Comparison of ENCODE assay signal across 9 cellular contexts in genomic region chr7:124764071-124764846, GRCh38. TPM values are rescaled to one million over a fixed set of nuclear protein-coding genes. Genes with fewer than 3 reads are reported as not detected.
A peak's percentile ranks its signal among the peaks of the same experiment; 100 is the strongest.
DNase-seq lines count a peak whose midpoint lies in the region; ATAC-seq and TF ChIP-seq lines count a peak whose summit lies in the region.
"Had no signal": no experiment of that assay in that cellular context is flagged by ENCODE, and none has a peak within 500 bp of the region (broad histone marks: within the 10 kb centered on the region; RNA-seq: fewer than 3 reads in every experiment).

No MANE protein-coding gene starts in this region.

- no peaks in the 10 kb centered on the region for H3K36me3 ChIP-seq in heart left ventricle
- H3K36me3 ChIP-seq in muscle layer of colon (ENCODE audit: insufficient read depth, low read length), result no peaks in the 10 kb centered on the region
- H3K36me3 ChIP-seq in aorta (ENCODE audit: control insufficient read depth in 1 of 2, insufficient read depth in 2 of 2, low read length in 1 of 2), result no peaks in the 10 kb centered on the region

- 7 to 17% (median 8%) methylated on average over 14 to 48 of the region's 48 CpGs for WGBS in heart left ventricle, 4 donors
- 16 to 17% methylated on average over 48 of the region's 48 CpGs for WGBS in aorta, 2 donors

- TF ChIP-seq POLR2A in heart left ventricle (IDR thresholded peaks at IDR 0.05), result no peak

- TF ChIP-seq CTCF in heart left ventricle (IDR thresholded peaks at IDR 0.05), result no peak
- peak in 1 of 56 donors; percentile 9 for TF ChIP-seq CTCF in dorsolateral prefrontal cortex (IDR thresholded peaks at IDR 0.05 in 54 of 56, conservative IDR thresholded peaks at IDR 0.05 in 2 of 56; ENCODE audit: low read depth in 1 of 56, partially characterized antibody in 56 of 56)

- no peak for DNase-seq in heart left ventricle
- DNase-seq in Right ventricle myocardium superior, result no peak
- DNase-seq in dorsolateral prefrontal cortex, result peak in 2 of 10 donors; percentile 6 to 52
- peak in 1 of 2 donors; percentile 63 for DNase-seq in aorta
- no peak for DNase-seq in NCI-H1694 treated with DMSO at 0.1 percent for 48 hours (lab: John Stamatoyannopoulos, UW)
- no peak for DNase-seq in NCI-H1048 (lab: John Stamatoyannopoulos, UW)
- DNase-seq: KBM-7 had no signal

- H3K9ac ChIP-seq in muscle layer of colon (ENCODE audit: low read length), result no peak overlapping the region

- peaks cover 0 to 24% (median 5%) of the 10 kb centered on the region in 12 donors for H3K4me1 ChIP-seq in heart left ventricle
- peaks cover 10% of the 10 kb centered on the region for H3K4me1 ChIP-seq in muscle layer of colon (ENCODE audit: insufficient read depth, low read length)
- no peaks in the 10 kb centered on the region for H3K4me1 ChIP-seq in aorta (ENCODE audit: control insufficient read depth in 1 of 2, insufficient read depth in 2 of 2, low read length in 2 of 2)

- H3K9me3 ChIP-seq in heart left ventricle (no peaks in the 10 kb centered on the region), muscle layer of colon (ENCODE audit: low read length) (peaks cover 9% of the 10 kb centered on the region), aorta (ENCODE audit: control insufficient read depth, low read length) (no peaks in the 10 kb centered on the region)

- ATAC-seq in heart left ventricle, result no peak
- no peak for ATAC-seq in Right ventricle myocardium superior (ENCODE audit: poor library complexity)
- no peak for ATAC-seq in aorta (ENCODE audit: low FRiP score)
- ATAC-seq in HG03025 (IDR thresholded peaks at IDR 0.05; ENCODE audit: low FRiP score, unreplicated experiment), result no peak

- H3K27me3 ChIP-seq in heart left ventricle (peaks cover 20 to 51% (median 38%) of the 10 kb centered on the region in 9 donors), dorsolateral prefrontal cortex (peaks cover 0 to 13% (median 0%) of the 10 kb centered on the region in 45 donors), muscle layer of colon (ENCODE audit: control insufficient read depth in 1 of 2, insufficient read depth in 2 of 2, low read length in 2 of 2) (peaks cover 16 to 23% of the 10 kb centered on the region in 2 donors), aorta (ENCODE audit: control insufficient read depth in 1 of 2, insufficient read depth in 2 of 2, low read length in 1 of 2) (no peaks in the 10 kb centered on the region)

- H3K4me3 ChIP-seq in heart left ventricle, result peak overlapping the region; percentile 11 to 58 (median 44)
- peak overlapping the region; percentile 51 to 92 (median 75) for H3K4me3 ChIP-seq in dorsolateral prefrontal cortex
- peak overlapping the region; percentile 21 to 54 for H3K4me3 ChIP-seq in muscle layer of colon (ENCODE audit: low read depth in 1 of 2, low read length in 2 of 2)
- H3K4me3 ChIP-seq in aorta (ENCODE audit: low read length in 2 of 2), result peak overlapping the region; percentile 14 to 68

- H3K27ac ChIP-seq in heart left ventricle, result no peak overlapping the region
- peak overlapping the region; percentile 69 to 99 (median 95) for H3K27ac ChIP-seq in dorsolateral prefrontal cortex
- no peak overlapping the region for H3K27ac ChIP-seq in muscle layer of colon (ENCODE audit: low read depth, low read length)
- no peak overlapping the region for H3K27ac ChIP-seq in aorta (ENCODE audit: low read depth in 1 of 2, low read length in 2 of 2)

- intact Hi-C loops in heart left ventricle (cut with DNase I) (no loop called here), Right ventricle myocardium superior (cut with DNase I) (no loop called here), dorsolateral prefrontal cortex (cut with DNase I) (loop anchor here (5.0 to 10.0 kb wide), 4 partner anchors 117 to 369 kb away; no protein-coding TSS in a partner anchor), aorta (cut with DNase I) (no loop called here)

RNA-seq across cellular contexts. Expression of gene GPR37, which starts 1.3 kb away (rescaled TPM):
- total RNA-seq in heart left ventricle (under 1 TPM in 2 of 9 donors, not detected in 7; 0.25 to 0.48 TPM), Right ventricle myocardium superior (not detected), dorsolateral prefrontal cortex (100 to 1,000 TPM in 46 of 120 experiments, 10 to 100 TPM in 74; 19.1 to 393 (median 88.3) TPM), aorta (under 1 TPM; 0.39 to 0.99 TPM)
- polyA plus RNA-seq in heart left ventricle (under 1 TPM in 1 of 2 donors, not detected in 1; 0.01 TPM), aorta (under 1 TPM; 0.31 to 0.63 TPM)

Comparison
In these comparisons a context has a peak if more than half of its experiments do, and no peak if none do; other contexts are left out.
1. H3K27ac ChIP-seq: peak in dorsolateral prefrontal cortex (59 of 59); none in heart left ventricle (0 of 12), muscle layer of colon (single experiment) and aorta (0 of 2).
2. RNA of gene GPR37, which starts 1.3 kb away (total RNA-seq): 19.1 to 393 TPM in dorsolateral prefrontal cortex; 0.39 to 0.99 TPM in aorta, 0.25 to 0.48 TPM in heart left ventricle and not detected in Right ventricle myocardium superior (single experiment); every median in the first group is over 10 times any median in the second.
3. intact Hi-C loops: an anchor here in dorsolateral prefrontal cortex (5.0 to 10.0 kb wide); none called in heart left ventricle, Right ventricle myocardium superior and aorta.
4. Peak in every context shown above with its lines, with median percentiles within 50 percentile points of each other: H3K4me3 ChIP-seq.